10 cellular contexts compared by ENCODE assay signal in the genomic region with DNA sequence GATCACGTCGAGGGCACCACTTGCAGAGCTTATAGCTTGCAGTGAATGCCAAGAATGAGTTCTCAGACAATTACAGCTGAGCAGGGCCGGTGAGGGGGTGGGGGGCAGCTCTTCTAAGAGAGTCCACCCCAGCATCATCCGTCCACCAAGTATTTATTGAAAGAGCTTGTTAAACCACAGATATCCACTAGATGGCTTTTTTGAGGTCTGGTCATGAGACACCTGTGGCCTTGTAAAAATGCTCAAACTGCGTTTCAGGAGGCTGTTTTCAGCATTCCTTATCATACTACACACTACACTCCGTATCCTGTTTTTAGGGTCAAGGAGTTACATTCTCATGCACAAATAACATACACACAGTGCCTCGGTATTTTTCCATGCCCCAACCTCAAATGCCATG. TPM values are rescaled to one million over a fixed set of nuclear protein-coding genes. Genes with fewer than 3 reads are reported as not detected.
DNase-seq lines count a peak whose midpoint lies in the region; ATAC-seq, FAIRE-seq and TF ChIP-seq lines count a peak whose summit lies in the region.
"Had no signal": no experiment of that assay in that cellular context is flagged by ENCODE, and none has a peak within 500 bp of the region (broad histone marks: within the 10 kb centered on the region; RNA-seq: fewer than 3 reads in every experiment).

No MANE protein-coding gene starts in this region.

- H3K4me1 ChIP-seq in BE2C (no peaks in the 10 kb centered on the region), kidney (ENCODE audit: control insufficient read depth in 1 of 2, insufficient read depth in 1 of 2, low read depth in 1 of 2, low read length in 2 of 2) (no peaks in the 10 kb centered on the region)
- H3K4me1 ChIP-seq: parathyroid adenoma had no signal

- H3K27ac ChIP-seq in SU-DHL-6 (ENCODE audit: low read depth, low read length) (no peak overlapping the region), kidney (ENCODE audit: low read depth in 2 of 2, low read length in 2 of 2) (no peak overlapping the region)
- H3K27ac ChIP-seq: parathyroid adenoma had no signal

- no peak for ATAC-seq in sciatic nerve

- no peak for DNase-seq in BE2C
- DNase-seq in HCEC 1CT = peak; percentile 16
- DNase-seq in kidney = no peak
- DNase-seq in sciatic nerve (ENCODE audit: low spot score) = no peak
- DNase-seq in HUDEP-2 (lab: John Stamatoyannopoulos, UW; ENCODE audit: unreplicated experiment in 76 of 76) = no peak
- no peak for DNase-seq in stimulated activated CD4-positive, alpha-beta T cell treated with anti-CD3 and anti-CD28 coated beads, Interleukin-4, amount 100 ng/mL, for 24 hours
- no peak for DNase-seq in DMS79 (lab: John Stamatoyannopoulos, UW)

- H3K9me2 ChIP-seq in SU-DHL-6 (replicated peaks; ENCODE audit: insufficient read depth, low read length) = no peaks in the 10 kb centered on the region

- no peaks in the 10 kb centered on the region for H3K27me3 ChIP-seq in BE2C
- H3K27me3 ChIP-seq in SU-DHL-6 (ENCODE audit: low read length) = no peaks in the 10 kb centered on the region

- H3F3A ChIP-seq in SU-DHL-6 (ENCODE audit: insufficient read depth) = peaks cover 5% of the 10 kb centered on the region; the same call in 1 of the 2 replicates

- no peak overlapping the region for H3K4me3 ChIP-seq in BE2C (ENCODE audit: low read depth, low read length)
- no peak overlapping the region for H3K4me3 ChIP-seq in SU-DHL-6 (ENCODE audit: insufficient read depth, low read length, poor library complexity, severe bottlenecking)
- H3K4me3 ChIP-seq in kidney (ENCODE audit: low read length in 2 of 2) = no peak overlapping the region

- TF ChIP-seq CTCF in BE2C (IDR thresholded peaks at IDR 0.05; ENCODE audit: low read depth, low read length) (peak; percentile 53), SU-DHL-6 (IDR thresholded peaks at IDR 0.05; ENCODE audit: insufficient read depth, low read length, poor library complexity, severe bottlenecking) (peak; percentile 20), kidney (IDR thresholded peaks at IDR 0.05; ENCODE audit: borderline replicate concordance, extremely low read depth, insufficient read depth) (peak; percentile 31)

- intact Hi-C loops in kidney (cut with DNase I) (no loop called here), sciatic nerve (cut with DNase I) (no loop called here)

- FAIRE-seq in kidney (lab: Jason Lieb, UNC) = no peak
- FAIRE-seq: GM19239 had no signal

- H3K9me3 ChIP-seq in BE2C = no peaks in the 10 kb centered on the region
- H3K9me3 ChIP-seq in SU-DHL-6 (ENCODE audit: insufficient read depth, low read length) = peaks cover 5% of the 10 kb centered on the region; the same call in 1 of the 2 replicates
- no peaks in the 10 kb centered on the region for H3K9me3 ChIP-seq in kidney (ENCODE audit: control insufficient read depth in 1 of 2, low read length in 2 of 2)

- peaks cover 23% of the 10 kb centered on the region for H3K79me2 ChIP-seq in SU-DHL-6 (ENCODE audit: insufficient read depth, low read length)

- H3K36me3 ChIP-seq in BE2C = no peaks in the 10 kb centered on the region
- peaks cover 51% of the 10 kb centered on the region for H3K36me3 ChIP-seq in SU-DHL-6 (ENCODE audit: low read length)
- peaks cover 5 to 11% of the 10 kb centered on the region in 2 donors for H3K36me3 ChIP-seq in kidney (ENCODE audit: control insufficient read depth in 1 of 2, insufficient read depth in 2 of 2, low read length in 2 of 2)

- no peaks in the 10 kb centered on the region for H4K20me1 ChIP-seq in SU-DHL-6 (ENCODE audit: low read depth, low read length)

- H3K9ac ChIP-seq in SU-DHL-6 (ENCODE audit: low read length) (no peak overlapping the region), kidney (ENCODE audit: low read length in 2 of 2) (no peak overlapping the region)
- H3K9ac ChIP-seq: parathyroid adenoma had no signal

- H2AFZ ChIP-seq in SU-DHL-6 (ENCODE audit: low read depth, low read length, severe bottlenecking) = no peak overlapping the region
- H2AFZ ChIP-seq: parathyroid adenoma had no signal

- no peak overlapping the region for H3K4me2 ChIP-seq in SU-DHL-6 (ENCODE audit: low read depth, low read length, poor library complexity, severe bottlenecking)

RNA-seq across cellular contexts. Expression of gene DNAJC10, which starts 51.5 kb away (rescaled TPM):
- polyA plus RNA-seq in BE2C (2012; ENCODE audit: insufficient read depth, insufficient read length, low read depth) = 7.8 TPM
- 127 TPM for total RNA-seq in kidney
- 30.1 TPM for polyA plus RNA-seq in kidney (ENCODE audit: insufficient read depth, low read depth, low replicate concordance)
- total RNA-seq in sciatic nerve = 108 TPM
